Comparison of ENCODE assay signal across 17 cellular contexts in the genomic region with DNA sequence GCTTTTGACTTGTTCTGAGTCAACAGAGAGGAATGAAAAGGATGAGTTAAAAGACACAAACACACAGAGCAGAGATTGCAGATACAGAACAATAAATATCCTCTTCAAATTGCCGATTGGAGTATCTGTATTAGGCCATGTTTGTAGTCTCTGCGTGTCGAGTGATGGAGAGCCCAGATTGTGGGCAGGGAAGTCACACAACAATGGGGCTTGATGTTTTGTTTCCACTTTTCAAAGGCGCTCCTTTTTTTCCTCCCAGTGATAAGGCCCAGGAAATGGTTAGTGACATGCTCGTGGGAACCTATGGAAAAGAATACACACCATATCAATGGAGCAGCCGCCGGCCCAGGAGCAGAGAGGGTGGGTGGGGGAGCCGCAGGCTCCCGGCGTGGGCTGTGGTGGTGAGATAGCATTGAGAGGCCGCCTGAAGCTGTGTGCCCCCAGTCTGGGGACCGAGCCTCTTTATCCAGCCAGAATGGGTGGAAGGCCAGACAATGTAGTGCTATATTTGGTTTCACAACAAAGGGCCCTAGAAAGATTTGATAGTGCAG.
DNase-seq lines count a peak whose midpoint lies in the region; ATAC-seq lines count a peak whose summit lies in the region.
"Had no signal": no experiment of that assay in that cellular context is flagged by ENCODE, and none has a peak within 500 bp of the region (broad histone marks: within the 10 kb centered on the region; RNA-seq: fewer than 3 reads in every experiment).

No MANE protein-coding gene starts in this region.

- no peak overlapping the region for H2AK5ac ChIP-seq in mesenchymal stem cell (ENCODE audit: low read length, severe bottlenecking)

- no peak overlapping the region for H3K27ac ChIP-seq in mesenchymal stem cell (ENCODE audit: low read length, poor library complexity, severe bottlenecking)
- H3K27ac ChIP-seq: GM23248, SJCRH30 had no signal

- no peak overlapping the region for H3K23ac ChIP-seq in mesenchymal stem cell (ENCODE audit: low read length in 2 of 2)

- peaks cover 17 to 25% of the 10 kb centered on the region in 2 experiments for H3K27me3 ChIP-seq in mesenchymal stem cell (ENCODE audit: control insufficient read depth in 1 of 2, insufficient read depth in 1 of 2, low read length in 2 of 2)
- H3K27me3 ChIP-seq: MG63 had no signal

- DNase-seq in DMS153 (lab: John Stamatoyannopoulos, UW) = peak; percentile 16
- peak; percentile 26 for DNase-seq in EL
- DNase-seq in mesenchymal stem cell = peak; percentile 51
- DNase-seq in amniotic stem cell (lab: John Stamatoyannopoulos, UW) = no peak
- DNase-seq: CD4-positive, alpha-beta T cell; DND-41; GM23248; MG63; NCI-H1105; NCI-H1694 treated with DMSO at 0.1 percent for 48 hours; NCI-H2171 treated with DMSO at 0.1 percent for 48 hours; NCI-H510A treated with DMSO at 0.1 percent for 48 hours; SJCRH30 had no signal

- no peak overlapping the region for H3K4me2 ChIP-seq in mesenchymal stem cell (ENCODE audit: low read length, poor library complexity, severe bottlenecking)

- no peak overlapping the region for H3K14ac ChIP-seq in mesenchymal stem cell (ENCODE audit: low read length in 2 of 2)

- no peaks in the 10 kb centered on the region for H3K36me3 Mint-ChIP-seq in dendritic cell treated with granulocyte-macrophage colony-stimulating factor and Interleukin-4, amounts not matched to agents 40 ng/mL and 50 ng/mL, for 4 days (ENCODE audit: low read depth)

- 60% methylated on average over 10 of the region's 12 CpGs for WGBS in mesenchymal stem cell

- peaks cover 4% of the 10 kb centered on the region for H3K9me3 ChIP-seq in mesenchymal stem cell (ENCODE audit: control insufficient read depth, low read length)
- H3K9me3 ChIP-seq: MG63, SJCRH30 had no signal

- peaks cover 7% of the 10 kb centered on the region for H3K9me3 Mint-ChIP-seq in dendritic cell treated with granulocyte-macrophage colony-stimulating factor and Interleukin-4, amounts not matched to agents 40 ng/mL and 50 ng/mL, for 4 days
- H3K9me3 Mint-ChIP-seq: CD4-positive, alpha-beta T cell had no signal

- H2BK15ac ChIP-seq in mesenchymal stem cell (ENCODE audit: low read depth, poor library complexity, severe bottlenecking) = peak overlapping the region; percentile 46

- ATAC-seq in HG03342 (IDR thresholded peaks at IDR 0.05; ENCODE audit: unreplicated experiment) (no peak), HG03460 (IDR thresholded peaks at IDR 0.05; ENCODE audit: unreplicated experiment) (no peak)

- peak overlapping the region; percentile 82 for H4K91ac ChIP-seq in mesenchymal stem cell (ENCODE audit: low read length)

- no peak overlapping the region for H2AFZ ChIP-seq in mesenchymal stem cell (ENCODE audit: low read depth, low read length)
- H2AFZ ChIP-seq: GM23248 had no signal

- peak overlapping the region; percentile 10 for H3K27ac Mint-ChIP-seq in dendritic cell treated with granulocyte-macrophage colony-stimulating factor and Interleukin-4, amounts not matched to agents 40 ng/mL and 50 ng/mL, for 4 days
- H3K27ac Mint-ChIP-seq: B cell; CD4-positive, alpha-beta T cell had no signal

- no peak overlapping the region for H3K9ac ChIP-seq in mesenchymal stem cell (ENCODE audit: low read length)
- H3K9ac ChIP-seq: GM23248 had no signal

- no peaks in the 10 kb centered on the region for H3K4me1 Mint-ChIP-seq in dendritic cell treated with granulocyte-macrophage colony-stimulating factor and Interleukin-4, amounts not matched to agents 40 ng/mL and 50 ng/mL, for 4 days (ENCODE audit: low read depth)
- H3K4me1 Mint-ChIP-seq: B cell had no signal

- H2BK5ac ChIP-seq in mesenchymal stem cell (ENCODE audit: low read depth, low read length, poor library complexity, severe bottlenecking) = no peak overlapping the region

- H3K4me3 Mint-ChIP-seq in dendritic cell treated with granulocyte-macrophage colony-stimulating factor and Interleukin-4, amounts not matched to agents 40 ng/mL and 50 ng/mL, for 4 days = no peak overlapping the region
- H3K4me3 Mint-ChIP-seq: B cell; CD4-positive, alpha-beta T cell had no signal

- no peaks in the 10 kb centered on the region for H3K4me1 ChIP-seq in mesenchymal stem cell (ENCODE audit: control insufficient read depth, insufficient read depth, low read depth, low read length)
- H3K4me1 ChIP-seq: SJCRH30 had no signal

- peak overlapping the region; percentile 55 to 82 for H3K4ac ChIP-seq in mesenchymal stem cell (ENCODE audit: low read depth in 1 of 2, low read length in 2 of 2)

- peak overlapping the region; percentile 50 to 86 for H3K18ac ChIP-seq in mesenchymal stem cell (ENCODE audit: low read depth in 1 of 2, low read length in 2 of 2)

- H3K4me3 ChIP-seq in mesenchymal stem cell (ENCODE audit: insufficient read depth in 1 of 2, low read depth in 1 of 2, low read length in 2 of 2) = no peak overlapping the region
- H3K4me3 ChIP-seq: GM23248, MG63, SJCRH30 had no signal

- H3K27me3 Mint-ChIP-seq in dendritic cell treated with granulocyte-macrophage colony-stimulating factor and Interleukin-4, amounts not matched to agents 40 ng/mL and 50 ng/mL, for 4 days = peaks cover 29% of the 10 kb centered on the region

- H4K8ac ChIP-seq in mesenchymal stem cell (ENCODE audit: low read length) = peak overlapping the region; percentile 46

- no peaks in the 10 kb centered on the region for H3K36me3 ChIP-seq in mesenchymal stem cell (ENCODE audit: control insufficient read depth in 1 of 2, insufficient read depth in 2 of 2, low read depth in 1 of 2, low read length in 2 of 2)
- H3K36me3 ChIP-seq: MG63, SJCRH30 had no signal

- intact Hi-C loops in dendritic cell treated with granulocyte-macrophage colony-stimulating factor and Interleukin-4, amounts not matched to agents 40 ng/mL and 50 ng/mL, for 4 days (cut with micrococcal nuclease) = no loop called here

- H2BK12ac ChIP-seq in mesenchymal stem cell (ENCODE audit: low read length in 2 of 2) = peak overlapping the region; percentile 99

- peak overlapping the region; percentile 75 for H2BK120ac ChIP-seq in mesenchymal stem cell (ENCODE audit: low read depth, low read length)

- no peaks in the 10 kb centered on the region for H3K79me1 ChIP-seq in mesenchymal stem cell (replicated peaks; ENCODE audit: low read length, poor library complexity, severe bottlenecking)
